Comparison of ENCODE assay signal across 8 cellular contexts in genomic region chr6:106608080-106608668, GRCh38. TPM values are rescaled to one million over a fixed set of nuclear protein-coding genes. Genes with fewer than 3 reads are reported as not detected.
DNase-seq lines count a peak whose midpoint lies in the region; ATAC-seq, FAIRE-seq and TF ChIP-seq lines count a peak whose summit lies in the region.

No MANE protein-coding gene starts in this region.

- H3K36me3 ChIP-seq in K562 (ENCODE audit: control insufficient read depth, insufficient read depth, low read length) (peaks cover 2% of the 10 kb centered on the region; the same call in 1 of the 3 replicates), lower lobe of right lung (no peaks in the 10 kb centered on the region)

- no peaks in the 10 kb centered on the region for H3K27me3 ChIP-seq in K562 (ENCODE audit: control insufficient read depth in 2 of 2, insufficient read depth in 2 of 2, low read length in 2 of 2)
- H3K27me3 ChIP-seq in lower lobe of right lung (ENCODE audit: low read depth): no peaks in the 10 kb centered on the region

- H2AFZ ChIP-seq in K562 (ENCODE audit: low read depth, low read length): no peak overlapping the region

- H3K4me3 ChIP-seq in K562 (no peak overlapping the region), lower lobe of right lung (no peak overlapping the region)

- no peaks in the 10 kb centered on the region for H3K9me1 ChIP-seq in K562 (ENCODE audit: control insufficient read depth, insufficient read depth, low read length)

- ATAC-seq in HG03103 (IDR thresholded peaks at IDR 0.05; ENCODE audit: low read depth, unreplicated experiment): peak; percentile 62
- ATAC-seq in K562: peak; percentile 94
- ATAC-seq in lower lobe of right lung: peak; percentile 75 to 81
- no peak for ATAC-seq in HG03135 (IDR thresholded peaks at IDR 0.05; ENCODE audit: unreplicated experiment)

- peak; percentile 60 to 75 for TF ChIP-seq RAD21 in K562 (CRISPR knock-in tag; conservative IDR thresholded peaks at IDR 0.05 in 1 of 2, IDR thresholded peaks at IDR 0.05 in 1 of 2)

- DNase-seq in COLO668 (lab: John Stamatoyannopoulos, UW; ENCODE audit: unreplicated experiment) (peak; percentile 17), GM13976 (ENCODE audit: low spot score) (peak; percentile 51), NCI-H774 (lab: John Stamatoyannopoulos, UW) (peak; percentile 36), K562 (ENCODE audit: extremely low read depth in 1 of 4, low spot score in 3 of 4) (peak; percentile 46 to 74 (median 55)), lower lobe of right lung (no peak)
- DNase-seq in activated CD8-positive, alpha-beta memory T cell treated with anti-CD3 and anti-CD28 coated beads for 24 hours: no peak

- no peak overlapping the region for H3K4me2 ChIP-seq in K562 (ENCODE audit: insufficient read depth, low read length)

- TF ChIP-seq EP300 in K562 (IDR thresholded peaks at IDR 0.05; ENCODE audit: low read length): no peak

- no TSS peak for BruUV-seq in K562 (replicated peaks; lab: Mats Ljungman, UMichigan)

- H3K9me3 ChIP-seq in K562 (replicated peaks; ENCODE audit: control insufficient read depth, insufficient read depth, low read depth, low read length) (no peaks in the 10 kb centered on the region), lower lobe of right lung (no peaks in the 10 kb centered on the region)

- TF ChIP-seq CTCF in GM13976 (IDR thresholded peaks at IDR 0.05; ENCODE audit: borderline replicate concordance, control extremely low read depth, extremely low read depth, insufficient read depth, missing control alignments) (peak; percentile 50), K562 (IDR thresholded peaks at IDR 0.05 in 2 of 3, conservative IDR thresholded peaks at IDR 0.05 in 1 of 3; ENCODE audit: insufficient read depth in 2 of 3, low read depth in 1 of 3, low read length in 3 of 3) (peak; percentile 58 to 78 (median 67)), lower lobe of right lung (IDR thresholded peaks at IDR 0.05) (peak; percentile 63)

- intact Hi-C loops in K562 (cut with micrococcal nuclease) (loop anchor here (1.0 kb wide), 1 partner anchor 371 kb away; no protein-coding TSS in a partner anchor), lower lobe of right lung (cut with DNase I) (no loop called here)

- H3K4me1 ChIP-seq in K562 (replicated peaks in 1 of 2; ENCODE audit: control insufficient read depth in 2 of 2, insufficient read depth in 2 of 2, low read length in 2 of 2) (no peaks in the 10 kb centered on the region), lower lobe of right lung (no peaks in the 10 kb centered on the region)

- CTCF ChIA-PET in K562 (lab: Yijun Ruan, JAX; ENCODE audit: low intra/inter-chr PET ratio): interaction anchor here (1.6 kb wide), 1 partner anchor 371 kb away, joined by 9 read pairs; no protein-coding TSS in a partner anchor

- FAIRE-seq in K562 (lab: Jason Lieb, UNC): peak; percentile 83

- H3K9ac ChIP-seq in K562 (ENCODE audit: insufficient read depth in 1 of 2, low read depth in 2 of 2, low read length in 2 of 2): no peak overlapping the region

- H3K27ac ChIP-seq in K562 (ENCODE audit: extremely low read depth, low read depth, low read length) (no peak overlapping the region), lower lobe of right lung (no peak overlapping the region)

- no peak for TF ChIP-seq POLR2A in K562 (conservative IDR thresholded peaks at IDR 0.05)

- H4K20me1 ChIP-seq in K562 (replicated peaks; ENCODE audit: control insufficient read depth, insufficient read depth, low read length): no peaks in the 10 kb centered on the region

- POLR2A ChIA-PET in K562 (lab: Yijun Ruan, JAX): interaction anchor here (1.0 kb wide), 1 partner anchor 11 kb away, joined by 3 read pairs; no protein-coding TSS in a partner anchor

- 0% methylated on average over 2 of the region's 2 CpGs for WGBS in K562 (ENCODE audit: insufficient coverage, low coverage, missing lambda C conversion rate)

- in situ Hi-C loops in GM13976 (cut with MboI; ENCODE audit: low sequenced_read_pairs, unreplicated experiment): loop anchor here (5.0 kb wide), 1 partner anchor 374 kb away; no protein-coding TSS in a partner anchor
- in situ Hi-C loops in K562 (cut with MboI): no loop called here

- H3K79me2 ChIP-seq in K562 (ENCODE audit: control insufficient read depth, insufficient read depth, low read length): no peaks in the 10 kb centered on the region

TF ChIP-seq in K562, 482 proteins besides CTCF, POLR2A, EP300 and RAD21 (continues in another document):
- TF ChIP-seq IRF2 (CRISPR knock-in tag; IDR thresholded peaks at IDR 0.05) (no peak), ATF1 (CRISPR knock-in tag; IDR thresholded peaks at IDR 0.05) (no peak), ATF1 (tag; IDR thresholded peaks at IDR 0.05) (no peak), SRSF1 (IDR thresholded peaks at IDR 0.05; ENCODE audit: low read depth, low read length) (no peak), SMC3 (conservative IDR thresholded peaks at IDR 0.05; ENCODE audit: insufficient read depth, low read depth, low read length) (0 out of 2 replicates have a peak, but pooled peaks have one; percentile 36), GTF3C2 (IDR thresholded peaks at IDR 0.05; ENCODE audit: borderline replicate concordance, extremely low read depth, insufficient read length) (no peak), ETV5 (CRISPR knock-in tag; IDR thresholded peaks at IDR 0.05; ENCODE audit: low read depth) (no peak), FOXA3 (CRISPR knock-in tag; conservative IDR thresholded peaks at IDR 0.05 in 1 of 2, IDR thresholded peaks at IDR 0.05 in 1 of 2) (no peak), ZNF384 (IDR thresholded peaks at IDR 0.05; ENCODE audit: low read depth, low read length) (no peak), SMAD2 (IDR thresholded peaks at IDR 0.05; ENCODE audit: low read depth, low read length) (no peak)

RNA-seq across cellular contexts. Expression of gene RTN4IP1, which starts 21.1 kb away (rescaled TPM):
- 15.6 and 21.8 TPM in 2 replicates for total RNA-seq in K562 (2011; cell fraction: chromatin; rRNA removed; ENCODE audit: low replicate concordance)
- total RNA-seq in K562 (2011; cell fraction: nucleolus; rRNA removed): 10.7 and 11.3 TPM in 2 replicates
- 16.2 and 16.4 TPM in 2 replicates for total RNA-seq in K562 (2011; cell fraction: nucleoplasm; rRNA removed)
- 17.9 and 21.1 TPM in 2 replicates for total RNA-seq in K562 (2014; rRNA removed)
- total RNA-seq in K562 (2014; rRNA removed; fragmentation: Illumina TruSeq; extraction: Trizol): 29.3 and 30.8 TPM in 2 replicates
- 21.2 and 22.0 TPM in 2 replicates for total RNA-seq in K562 (2015; rRNA removed; fragmentation: Illumina TruSeq; extraction: Trizol)
- total RNA-seq in K562 (2021): 23.1 and 24.4 TPM in 2 replicates
- 19.2 and 22.2 TPM in 2 replicates for polyA plus RNA-seq in K562 (2011; rRNA removed)
- 8.1 and 14.7 TPM in 2 replicates for polyA plus RNA-seq in K562 (2011; cell fraction: cytosol; rRNA removed)
- polyA plus RNA-seq in K562 (2011; cell fraction: nucleus; rRNA removed): 4.9 and 7.5 TPM in 2 replicates
- 18.1 and 27.8 TPM in 2 replicates for polyA plus RNA-seq in K562 (2012)
- 21.4 and 24.8 TPM in 2 replicates for polyA plus RNA-seq in K562 (2014; fragmentation: Illumina TruSeq; extraction: Trizol)
- polyA plus RNA-seq in K562 (2014; fragmentation: Nextera tagmentation; extraction: Ambion mirVana): 10 to 100 TPM; 35.1 to 46.0 TPM
- polyA plus RNA-seq in K562 (2014; rRNA removed): 16.7 and 21.1 TPM in 2 replicates
- polyA minus RNA-seq in K562 (2011; rRNA and poly(A)+ RNA removed): 32.6 and 35.4 TPM in 2 replicates
- 7.2 and 9.3 TPM in 2 replicates for polyA minus RNA-seq in K562 (2011; cell fraction: cytosol; rRNA and poly(A)+ RNA removed)
- polyA minus RNA-seq in K562 (2011; cell fraction: nucleus; rRNA and poly(A)+ RNA removed): 5.7 and 12.4 TPM in 2 replicates
- 4.1 TPM for total RNA-seq in lower lobe of right lung

RNA-seq across cellular contexts. Expression of gene QRSL1, which starts 21.2 kb away (rescaled TPM):
- 19.4 and 35.5 TPM in 2 replicates for total RNA-seq in K562 (2011; cell fraction: chromatin; rRNA removed; ENCODE audit: low replicate concordance)
- total RNA-seq in K562 (2011; cell fraction: nucleolus; rRNA removed): 10.7 and 11.4 TPM in 2 replicates
- 16.7 and 28.9 TPM in 2 replicates for total RNA-seq in K562 (2011; cell fraction: nucleoplasm; rRNA removed)
- total RNA-seq in K562 (2014; rRNA removed) (16.0 and 16.3 TPM in 2 replicates), K562 (2014; rRNA removed; fragmentation: Illumina TruSeq; extraction: Trizol) (29.5 and 29.8 TPM in 2 replicates), K562 (2015; rRNA removed; fragmentation: Illumina TruSeq; extraction: Trizol) (27.0 and 28.8 TPM in 2 replicates), K562 (2021) (16.3 and 19.6 TPM in 2 replicates), lower lobe of right lung (10.7 TPM)
- polyA plus RNA-seq in K562 (2011; rRNA removed) (18.9 and 23.0 TPM in 2 replicates), K562 (2014; fragmentation: Illumina TruSeq; extraction: Trizol) (19.6 and 24.2 TPM in 2 replicates), K562 (2014; fragmentation: Nextera tagmentation; extraction: Ambion mirVana) (10 to 100 TPM; 15.3 to 31.5 TPM), K562 (2014; rRNA removed) (14.6 and 17.2 TPM in 2 replicates)
- 7.3 and 11.0 TPM in 2 replicates for polyA plus RNA-seq in K562 (2011; cell fraction: cytosol; rRNA removed)
- polyA plus RNA-seq in K562 (2011; cell fraction: nucleus; rRNA removed): 7.3 and 7.6 TPM in 2 replicates
- 12.9 and 13.9 TPM in 2 replicates for polyA plus RNA-seq in K562 (2012)
- polyA minus RNA-seq in K562 (2011; rRNA and poly(A)+ RNA removed): 27.7 and 28.3 TPM in 2 replicates
- 10.0 and 10.4 TPM in 2 replicates for polyA minus RNA-seq in K562 (2011; cell fraction: cytosol; rRNA and poly(A)+ RNA removed)
- polyA minus RNA-seq in K562 (2011; cell fraction: nucleus; rRNA and poly(A)+ RNA removed): 8.6 and 14.1 TPM in 2 replicates

Comparison
In these comparisons a context has a peak if more than half of its experiments do, and no peak if none do; other contexts are left out.
1. DNase-seq: peak in COLO668 (single experiment), GM13976 (single experiment), NCI-H774 (single experiment) and K562 (4 of 4); none in lower lobe of right lung (single experiment) and activated CD8-positive, alpha-beta memory T cell treated with anti-CD3 and anti-CD28 coated beads for 24 hours (single experiment).
2. Peak in every context shown above with its lines, with median percentiles within 50 percentile points of each other: CTCF ChIP-seq.